Comparison of ENCODE assay signal across 18 cellular contexts in the genomic region with DNA sequence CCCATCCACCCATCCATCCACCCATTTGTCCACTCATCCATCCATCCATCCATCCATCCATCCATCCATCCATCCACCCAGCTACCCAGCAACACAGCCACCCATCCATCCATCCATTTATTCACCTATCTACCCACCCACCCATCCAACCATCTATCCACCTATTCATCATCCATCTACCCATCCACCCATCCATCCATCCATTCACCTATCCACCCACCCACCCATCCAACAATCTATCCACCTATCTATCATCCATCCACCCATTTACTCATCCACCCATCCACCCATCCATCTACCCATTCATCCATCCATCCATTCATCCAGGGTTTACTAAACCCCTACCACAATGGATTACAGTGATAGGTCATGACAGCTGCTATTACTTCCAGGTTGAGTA. TPM values are rescaled to one million over a fixed set of nuclear protein-coding genes. Genes with fewer than 3 reads are reported as not detected.
DNase-seq lines count a peak whose midpoint lies in the region; ATAC-seq, FAIRE-seq and TF ChIP-seq lines count a peak whose summit lies in the region.
"Had no signal": no experiment of that assay in that cellular context is flagged by ENCODE, and none has a peak within 500 bp of the region (broad histone marks: within the 10 kb centered on the region; RNA-seq: fewer than 3 reads in every experiment).

No MANE protein-coding gene starts in this region.

- no peak overlapping the region for H3K4ac ChIP-seq in IMR-90 (ENCODE audit: low read depth, low read length)

- no peak for TF ChIP-seq RAD21 in IMR-90 (IDR thresholded peaks at IDR 0.05; ENCODE audit: low read length)

- intact Hi-C loops in IMR-90 (cut with micrococcal nuclease): no loop called here

- H2BK20ac ChIP-seq in IMR-90 (ENCODE audit: low read depth, low read length): no peak overlapping the region

- H2BK5ac ChIP-seq in IMR-90 (ENCODE audit: low read depth, low read length, poor library complexity, severe bottlenecking): peak overlapping the region; percentile 65

- H2BK15ac ChIP-seq in IMR-90 (ENCODE audit: low read depth, low read length): no peak overlapping the region

- H2AFZ ChIP-seq in IMR-90 (replicated peaks; ENCODE audit: low read length, poor library complexity): no peak overlapping the region
- H2AFZ ChIP-seq: GM23338 had no signal

- no peak overlapping the region for H3K23ac ChIP-seq in IMR-90 (ENCODE audit: low read depth, low read length)

- H2AK9ac ChIP-seq in IMR-90 (replicated peaks; ENCODE audit: low read depth, low read length, poor library complexity): no peak overlapping the region

- H4K91ac ChIP-seq in IMR-90 (ENCODE audit: insufficient read depth, low read depth, low read length): no peak overlapping the region

- no peaks in the 10 kb centered on the region for H4K20me1 ChIP-seq in IMR-90 (ENCODE audit: insufficient read depth, low read length)

- peaks cover 12% of the 10 kb centered on the region for H3K36me3 ChIP-seq in IMR-90 (ENCODE audit: control insufficient read depth, insufficient read depth, low read length)

- dilution Hi-C loops in IMR-90 (cut with HindIII; ENCODE audit: low sequenced_read_pairs, unreplicated experiment): no loop called here

- no peak overlapping the region for H3K4me3 Mint-ChIP-seq in activated naive CD8-positive, alpha-beta T cell
- H3K4me3 Mint-ChIP-seq in activated naive CD8-positive, alpha-beta T cell treated with anti-CD3 and anti-CD28 coated beads, Interleukin-2, amount 50 U/mL, for 24 hours: no peak overlapping the region
- peak overlapping the region; percentile 32 for H3K4me3 Mint-ChIP-seq in endothelial cell (ENCODE audit: unreplicated experiment)
- H3K4me3 Mint-ChIP-seq: GM23338, H9, HFFc6 had no signal

- TF ChIP-seq CTCF in IMR-90 (conservative IDR thresholded peaks at IDR 0.05; ENCODE audit: low read depth, low read length) (no peak), endothelial cell (IDR thresholded peaks at IDR 0.05; ENCODE audit: unreplicated experiment) (no peak)

- no peaks in the 10 kb centered on the region for H3K27me3 ChIP-seq in IMR-90 (ENCODE audit: control insufficient read depth, insufficient read depth, low read length)

- no peak for ATAC-seq in activated naive CD8-positive, alpha-beta T cell treated with anti-CD3 and anti-CD28 coated beads, Interleukin-2, amount 50 U/mL, for 24 hours
- ATAC-seq in IMR-90 (ENCODE audit: low read depth) (no peak), GM19455 (IDR thresholded peaks at IDR 0.05; ENCODE audit: unreplicated experiment) (no peak)
- ATAC-seq: GM23338 had no signal

- H3K9me1 ChIP-seq in IMR-90 (ENCODE audit: insufficient read depth, low read length): peaks cover 3% of the 10 kb centered on the region

- no peaks in the 10 kb centered on the region for H3K9me3 ChIP-seq in IMR-90 (ENCODE audit: control insufficient read depth, insufficient read depth, low read length)
- H3K9me3 ChIP-seq: BLaER1, Caco-2 had no signal

- H3K36me3 Mint-ChIP-seq in activated naive CD8-positive, alpha-beta T cell: peaks cover 14% of the 10 kb centered on the region
- peaks cover 58% of the 10 kb centered on the region for H3K36me3 Mint-ChIP-seq in activated naive CD8-positive, alpha-beta T cell treated with anti-CD3 and anti-CD28 coated beads, Interleukin-2, amount 50 U/mL, for 24 hours (ENCODE audit: low read depth)
- peaks cover 11% of the 10 kb centered on the region for H3K36me3 Mint-ChIP-seq in endothelial cell (ENCODE audit: low read depth, unreplicated experiment)

- peaks cover 18% of the 10 kb centered on the region for H3K4me1 Mint-ChIP-seq in activated naive CD8-positive, alpha-beta T cell (ENCODE audit: low read depth)
- peaks cover 23% of the 10 kb centered on the region for H3K4me1 Mint-ChIP-seq in activated naive CD8-positive, alpha-beta T cell treated with anti-CD3 and anti-CD28 coated beads, Interleukin-2, amount 50 U/mL, for 24 hours
- peaks cover 15% of the 10 kb centered on the region for H3K4me1 Mint-ChIP-seq in endothelial cell (ENCODE audit: unreplicated experiment)
- H3K4me1 Mint-ChIP-seq: H9 had no signal

- in situ Hi-C loops in IMR-90 (cut with MboI; ENCODE audit: low sequenced_read_pairs): no loop called here

- peak; percentile 13 for FAIRE-seq in urothelium cell line (lab: Jason Lieb, UNC)
- FAIRE-seq in GM12892 (lab: Jason Lieb, UNC): no peak
- FAIRE-seq: GM18507 had no signal

- H3K4me1 ChIP-seq in IMR-90 (ENCODE audit: control insufficient read depth, insufficient read depth, low read length): no peaks in the 10 kb centered on the region

- TF ChIP-seq POLR2A in IMR-90 (IDR thresholded peaks at IDR 0.05; ENCODE audit: low read depth, low read length): no peak
- TF ChIP-seq POLR2A in GM12892 (IDR thresholded peaks at IDR 0.05; ENCODE audit: low read depth, low read length): no peak

- H3K18ac ChIP-seq in IMR-90 (ENCODE audit: low read depth, low read length): no peak overlapping the region

- H3K9me3 Mint-ChIP-seq in activated naive CD8-positive, alpha-beta T cell (ENCODE audit: low read depth): no peaks in the 10 kb centered on the region
- no peaks in the 10 kb centered on the region for H3K9me3 Mint-ChIP-seq in activated naive CD8-positive, alpha-beta T cell treated with anti-CD3 and anti-CD28 coated beads, Interleukin-2, amount 50 U/mL, for 24 hours
- H3K9me3 Mint-ChIP-seq in endothelial cell (ENCODE audit: unreplicated experiment): no peaks in the 10 kb centered on the region
- H3K9me3 Mint-ChIP-seq: CD8-positive, alpha-beta memory T cell; GM23338; H9; HFFc6 had no signal

- peaks cover 8 to 13% of the 10 kb centered on the region in 2 experiments; a peak in 3 of 4 replicates for H3K79me1 ChIP-seq in IMR-90 (ENCODE audit: low read depth in 1 of 2, low read length in 2 of 2)

- DNase-seq in activated naive CD8-positive, alpha-beta T cell treated with anti-CD3 and anti-CD28 coated beads, Interleukin-2, amount 50 U/mL, for 24 hours: no peak
- DNase-seq in IMR-90 (no peak), endothelial cell (ENCODE audit: low spot score) (no peak), urothelium cell line (ENCODE audit: low spot score) (no peak), GM12892 (ENCODE audit: insufficient read length) (no peak)
- DNase-seq: 8988T, AML-193, Caco-2, DMS53, GF-D8, H9, HFFc6 had no signal

- no peak overlapping the region for H4K8ac ChIP-seq in IMR-90 (ENCODE audit: low read depth in 2 of 2, low read length in 2 of 2)

- H3K4me3 ChIP-seq in IMR-90 (ENCODE audit: insufficient read depth, low read depth, low read length): no peak overlapping the region
- H3K4me3 ChIP-seq: BLaER1, GM23338 had no signal

- no peak overlapping the region for H2AK5ac ChIP-seq in IMR-90 (ENCODE audit: low read depth, low read length)

- no peak overlapping the region for H4K5ac ChIP-seq in IMR-90 (ENCODE audit: low read depth, low read length)

- POLR2A ChIA-PET in IMR-90 (lab: Charles Lee; ENCODE audit: unreplicated experiment): no interaction called here

- no peak overlapping the region for H3K9ac ChIP-seq in IMR-90 (ENCODE audit: low read depth, low read length)
- H3K9ac ChIP-seq: BLaER1 had no signal

- H3K4me2 ChIP-seq in IMR-90 (ENCODE audit: low read depth, low read length): no peak overlapping the region
- H3K4me2 ChIP-seq: BLaER1, GM23338 had no signal

- H3K27ac Mint-ChIP-seq in activated naive CD8-positive, alpha-beta T cell: peak overlapping the region; percentile 28
- no peak overlapping the region for H3K27ac Mint-ChIP-seq in activated naive CD8-positive, alpha-beta T cell treated with anti-CD3 and anti-CD28 coated beads, Interleukin-2, amount 50 U/mL, for 24 hours
- H3K27ac Mint-ChIP-seq in endothelial cell (ENCODE audit: unreplicated experiment): no peak overlapping the region
- H3K27ac Mint-ChIP-seq: GM23338, H9, HFFc6 had no signal

- H2BK120ac ChIP-seq in IMR-90 (ENCODE audit: low read depth, low read length): no peak overlapping the region

- BruUV-seq in IMR-90 (replicated peaks; lab: Mats Ljungman, UMichigan): no TSS peak

- no peak overlapping the region for H3K14ac ChIP-seq in IMR-90 (replicated peaks; ENCODE audit: low read depth, low read length)

- no peak overlapping the region for H3K27ac ChIP-seq in IMR-90 (ENCODE audit: insufficient read depth, low read length)
- H3K27ac ChIP-seq: BLaER1 had no signal

- no peak overlapping the region for H3K56ac ChIP-seq in IMR-90 (ENCODE audit: extremely low read depth, insufficient read depth, low read length)

- H3K27me3 Mint-ChIP-seq in activated naive CD8-positive, alpha-beta T cell: no peaks in the 10 kb centered on the region
- no peaks in the 10 kb centered on the region for H3K27me3 Mint-ChIP-seq in activated naive CD8-positive, alpha-beta T cell treated with anti-CD3 and anti-CD28 coated beads, Interleukin-2, amount 50 U/mL, for 24 hours
- H3K27me3 Mint-ChIP-seq in endothelial cell (ENCODE audit: unreplicated experiment): no peaks in the 10 kb centered on the region

- CTCF ChIA-PET in IMR-90 (lab: Yijun Ruan, JAX): interaction anchor here (1.3 to 1.4 kb wide), 2 partner anchors 13 to 43 kb away, joined by 3 to 4 read pairs; no protein-coding TSS in a partner anchor

TF ChIP-seq in IMR-90, 13 proteins besides CTCF, POLR2A, EP300 and RAD21 (continues in another document):
- TF ChIP-seq MAFK (IDR thresholded peaks at IDR 0.05; ENCODE audit: low read depth, low read length): no peak
- TF ChIP-seq ELK1 (IDR thresholded peaks at IDR 0.05; ENCODE audit: borderline replicate concordance, low read depth, low read length): no peak
- TF ChIP-seq RCOR1 (IDR thresholded peaks at IDR 0.05; ENCODE audit: insufficient replicate concordance, low read length): no peak
- no peak for TF ChIP-seq BHLHE40 (IDR thresholded peaks at IDR 0.05; ENCODE audit: low read depth, low read length)
- TF ChIP-seq, protein P1, sequence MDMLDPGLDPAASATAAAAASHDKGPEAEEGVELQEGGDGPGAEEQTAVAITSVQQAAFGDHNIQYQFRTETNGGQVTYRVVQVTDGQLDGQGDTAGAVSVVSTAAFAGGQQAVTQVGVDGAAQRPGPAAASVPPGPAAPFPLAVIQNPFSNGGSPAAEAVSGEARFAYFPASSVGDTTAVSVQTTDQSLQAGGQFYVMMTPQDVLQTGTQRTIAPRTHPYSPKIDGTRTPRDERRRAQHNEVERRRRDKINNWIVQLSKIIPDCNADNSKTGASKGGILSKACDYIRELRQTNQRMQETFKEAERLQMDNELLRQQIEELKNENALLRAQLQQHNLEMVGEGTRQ (IDR thresholded peaks at IDR 0.05; ENCODE audit: low read depth, low read length): no peak

RNA-seq across cellular contexts. Expression of gene SERPINB1, which starts 7.4 kb away (rescaled TPM):
- total RNA-seq in IMR-90 (2012; rRNA removed) (6.1 TPM in 2 replicates), endothelial cell (ENCODE audit: unreplicated experiment) (16.6 TPM)
- polyA plus RNA-seq in IMR-90 (2012; rRNA removed): 7.0 and 9.1 TPM in 2 replicates
- 2.8 and 2.9 TPM in 2 replicates for polyA plus RNA-seq in IMR-90 (2012; cell fraction: cytosol; rRNA removed)
- 1.4 and 6.8 TPM in 2 replicates for polyA plus RNA-seq in IMR-90 (2012; cell fraction: nucleus; rRNA removed; ENCODE audit: low replicate concordance)
- 7.5 TPM for polyA plus RNA-seq in GM12892 (2012; ENCODE audit: missing spikeins)
